In genomic region chr13:64755961-64756360, GRCh38 we compare ENCODE assay signal across 26 cellular contexts.
"Had no signal": no experiment of that assay in that cellular context is flagged by ENCODE, and none has a peak within 500 bp of the region (broad histone marks: within the 10 kb centered on the region; RNA-seq: fewer than 3 reads in every experiment).

No MANE protein-coding gene starts in this region.

- H3K9me3 ChIP-seq: ascending aorta, MG63 had no signal

- H3K4me3 Mint-ChIP-seq: activated CD4-positive, alpha-beta memory T cell treated with anti-CD3 and anti-CD28 coated beads, Interleukin-2, amount 10 ng/mL, durations not matched to agents 7 days and 5 days; activated CD4-positive, alpha-beta T cell treated with anti-CD3 and anti-CD28 coated beads, Interleukin-2, amount 10 ng/mL, durations not matched to agents 7 days and 5 days; T-helper 17 cell; WTC11 had no signal

- H3K4me3 ChIP-seq: ascending aorta, MG63, SK-N-MC had no signal

- H3K4me1 Mint-ChIP-seq: activated CD4-positive, alpha-beta memory T cell treated with anti-CD3 and anti-CD28 coated beads, Interleukin-2, amount 10 ng/mL, durations not matched to agents 7 days and 5 days; activated CD4-positive, alpha-beta T cell treated with anti-CD3 and anti-CD28 coated beads, Interleukin-2, amount 10 ng/mL, durations not matched to agents 7 days and 5 days; T-helper 17 cell had no signal

- ATAC-seq: Right ventricle myocardium inferior, T-helper 17 cell, WTC11 had no signal

- H3K36me3 ChIP-seq: ascending aorta, MG63 had no signal

- H3K9me3 Mint-ChIP-seq: activated CD4-positive, alpha-beta memory T cell treated with anti-CD3 and anti-CD28 coated beads, Interleukin-2, amount 10 ng/mL, durations not matched to agents 7 days and 5 days had no signal

- H3K27me3 Mint-ChIP-seq: activated CD4-positive, alpha-beta memory T cell treated with anti-CD3 and anti-CD28 coated beads, Interleukin-2, amount 10 ng/mL, durations not matched to agents 7 days and 5 days; activated CD4-positive, alpha-beta T cell treated with anti-CD3 and anti-CD28 coated beads, Interleukin-2, amount 10 ng/mL, durations not matched to agents 7 days and 5 days; T-helper 17 cell had no signal

- H3K27me3 ChIP-seq: ascending aorta, MG63 had no signal

- DNase-seq: activated CD4-positive, alpha-beta memory T cell treated with anti-CD3 and anti-CD28 coated beads, Interleukin-2, amount 10 ng/mL, durations not matched to agents 7 days and 5 days; activated CD4-positive, alpha-beta T cell treated with anti-CD3 and anti-CD28 coated beads, Interleukin-2, amount 10 ng/mL, durations not matched to agents 7 days and 5 days; activated CD4-positive, CD25-positive, alpha-beta regulatory T cell treated with anti-CD3 and anti-CD28 coated beads, Interleukin-2, amount 50 U/mL, for 72 hours; activated CD8-positive, alpha-beta memory T cell treated with anti-CD3 and anti-CD28 coated beads, Interleukin-2, amount 50 U/mL, for 4 hours; activated naive CD4-positive, alpha-beta T cell treated with anti-CD3 and anti-CD28 coated beads, Interleukin-2, amount 50 U/mL, for 16 hours; amniotic stem cell; cerebellar nuclear complex; MG63; MV-4-11; NCI-H1092 treated with DMSO at 0.1 percent for 48 hours; NCI-H1417 treated with DMSO at 0.1 percent for 48 hours; NCI-H1694; NCI-H2029; NCI-H2107; NCI-H2171 treated with DMSO at 0.1 percent for 48 hours; NCI-H345; NCI-H510A; NCI-H526 treated with DMSO at 0.1 percent for 48 hours; NCI-H82; RPMI8226; T-helper 17 cell; T-helper 9 cell had no signal

- H3K27ac Mint-ChIP-seq: activated CD4-positive, alpha-beta memory T cell treated with anti-CD3 and anti-CD28 coated beads, Interleukin-2, amount 10 ng/mL, durations not matched to agents 7 days and 5 days; activated CD4-positive, alpha-beta T cell treated with anti-CD3 and anti-CD28 coated beads, Interleukin-2, amount 10 ng/mL, durations not matched to agents 7 days and 5 days; T-helper 17 cell; WTC11 had no signal

- H3K36me3 Mint-ChIP-seq: WTC11 had no signal

- H3K4me1 ChIP-seq: ascending aorta had no signal

- H3K27ac ChIP-seq: ascending aorta, SK-N-MC had no signal
